In the genomic region with DNA sequence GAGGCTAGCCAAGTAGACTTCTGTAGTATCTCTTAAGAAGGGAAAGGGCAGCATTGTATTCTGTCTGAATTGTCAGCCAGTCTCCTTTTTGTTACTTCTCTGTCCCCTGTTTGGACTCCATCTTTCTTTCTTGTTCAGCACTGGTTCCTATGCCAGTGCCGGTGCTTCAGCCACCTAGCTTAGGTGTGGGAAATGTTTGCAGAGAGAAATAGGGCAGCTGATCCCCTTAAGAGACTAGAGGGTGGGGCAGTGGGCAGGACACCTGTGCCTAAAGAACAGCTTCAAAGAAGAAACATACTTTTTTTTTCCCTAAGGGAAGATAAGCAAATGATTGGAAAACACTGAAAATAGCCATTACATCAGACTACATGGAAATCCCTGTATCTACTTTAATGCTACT, we compare ENCODE assay signal across 27 cellular contexts.
"Had no signal": no experiment of that assay in that cellular context is flagged by ENCODE, and none has a peak within 500 bp of the region (broad histone marks: within the 10 kb centered on the region; RNA-seq: fewer than 3 reads in every experiment).

No MANE protein-coding gene starts in this region.

- H3K79me2 ChIP-seq: hepatocyte had no signal

- H3K4me3 ChIP-seq: ascending aorta, hepatocyte, left ventricle myocardium inferior, ovary, psoas muscle, right atrium auricular region, thyroid gland had no signal

- H3K9me3 ChIP-seq: neutrophil, ovary, psoas muscle, thyroid gland had no signal

- H3K9me3 Mint-ChIP-seq: immature natural killer cell; natural killer cell treated with Interleukin-12 subunit alpha and Interleukin-12 subunit beta and Interleukin-15 and Interleukin-18, amount 100 ng/mL, for 72 hours had no signal

- H3K4me3 Mint-ChIP-seq: activated CD4-positive, alpha-beta T cell treated with anti-CD3 and anti-CD28 coated beads, Interleukin-2, amount 10 ng/mL, durations not matched to agents 7 days and 5 days; activated CD8-positive, alpha-beta T cell treated with anti-CD3 and anti-CD28 coated beads, Interleukin-2, amount 10 ng/mL, durations not matched to agents 7 days and 5 days; activated T-cell treated with anti-CD3 and anti-CD28 coated beads, Interleukin-2, amount 50 U/mL, for 24 hours; activated T-helper 17 cell treated with anti-CD3 and anti-CD28 coated beads, Interleukin-2, amount 50 U/mL, for 72 hours; immature natural killer cell; mesothelial cell of epicardium; natural killer cell treated with Interleukin-12 subunit alpha and Interleukin-12 subunit beta and Interleukin-15 and Interleukin-18, amount 100 ng/mL, for 72 hours had no signal

- DNase-seq: activated CD4-positive, alpha-beta T cell treated with anti-CD3 and anti-CD28 coated beads, Interleukin-2, amount 10 ng/mL, durations not matched to agents 7 days and 5 days; activated CD4-positive, CD25-positive, alpha-beta regulatory T cell treated with anti-CD3 and anti-CD28 coated beads, Interleukin-2, amount 50 U/mL, for 72 hours; activated CD8-positive, alpha-beta memory T cell treated with anti-CD3 and anti-CD28 coated beads, Interleukin-2, amount 50 U/mL, for 4 hours; activated CD8-positive, alpha-beta T cell treated with anti-CD3 and anti-CD28 coated beads, Interleukin-2, amount 10 ng/mL, durations not matched to agents 7 days and 5 days; activated T-cell treated with anti-CD3 and anti-CD28 coated beads, Interleukin-2, amount 50 U/mL, for 24 hours; central memory CD4-positive, alpha-beta T cell; dermis blood vessel endothelial cell; effector memory CD4-positive, alpha-beta T cell; foreskin melanocyte; immature natural killer cell; left ventricle myocardium inferior; ovary; psoas muscle; spleen; stimulated activated CD4-positive, alpha-beta T cell treated with anti-CD3 and anti-CD28 coated beads, Interleukin-4, amount 100 ng/mL, for 1 hour; stimulated activated naive CD4-positive, alpha-beta T cell treated with Interleukin-2 at 50 U/mL for 16 hours; substantia nigra; thyroid gland had no signal

- H3K27ac Mint-ChIP-seq: activated CD4-positive, alpha-beta T cell treated with anti-CD3 and anti-CD28 coated beads, Interleukin-2, amount 10 ng/mL, durations not matched to agents 7 days and 5 days; activated CD8-positive, alpha-beta T cell treated with anti-CD3 and anti-CD28 coated beads, Interleukin-2, amount 10 ng/mL, durations not matched to agents 7 days and 5 days; activated naive CD4-positive, alpha-beta T cell treated with anti-CD3 and anti-CD28 coated beads, Interleukin-2, amount 50 U/mL, for 72 hours; activated T-cell treated with anti-CD3 and anti-CD28 coated beads, Interleukin-2, amount 50 U/mL, for 24 hours; activated T-helper 17 cell treated with anti-CD3 and anti-CD28 coated beads, Interleukin-2, amount 50 U/mL, for 72 hours; immature natural killer cell; mesothelial cell of epicardium; natural killer cell treated with Interleukin-12 subunit alpha and Interleukin-12 subunit beta and Interleukin-15 and Interleukin-18, amount 100 ng/mL, for 72 hours had no signal

- H3K4me2 ChIP-seq: hepatocyte had no signal

- H3K36me3 ChIP-seq: neutrophil, ovary, right atrium auricular region, thyroid gland had no signal

- H3K27ac ChIP-seq: ascending aorta, hepatocyte, left ventricle myocardium inferior, neutrophil, ovary, psoas muscle, right atrium auricular region, thyroid gland, VCaP had no signal

- H3K4me1 ChIP-seq: ascending aorta, right atrium auricular region, thyroid gland had no signal

- H3K27me3 Mint-ChIP-seq: activated CD4-positive, alpha-beta T cell treated with anti-CD3 and anti-CD28 coated beads, Interleukin-2, amount 10 ng/mL, durations not matched to agents 7 days and 5 days; activated T-cell treated with anti-CD3 and anti-CD28 coated beads, Interleukin-2, amount 50 U/mL, for 24 hours; activated T-helper 17 cell treated with anti-CD3 and anti-CD28 coated beads, Interleukin-2, amount 50 U/mL, for 72 hours; natural killer cell treated with Interleukin-12 subunit alpha and Interleukin-12 subunit beta and Interleukin-15 and Interleukin-18, amount 100 ng/mL, for 72 hours had no signal

- H3K27me3 ChIP-seq: ascending aorta, hepatocyte, neutrophil, ovary, right atrium auricular region, spleen, thyroid gland had no signal

- H2AFZ ChIP-seq: hepatocyte had no signal

- ATAC-seq: activated CD8-positive, alpha-beta T cell treated with anti-CD3 and anti-CD28 coated beads, Interleukin-2, amount 10 ng/mL, durations not matched to agents 7 days and 5 days; natural killer cell treated with Interleukin-12 subunit alpha and Interleukin-12 subunit beta and Interleukin-15 and Interleukin-18, amount 100 ng/mL, for 72 hours; psoas muscle had no signal
